ENCODE assay signal across 8 cellular contexts in the genomic region with DNA sequence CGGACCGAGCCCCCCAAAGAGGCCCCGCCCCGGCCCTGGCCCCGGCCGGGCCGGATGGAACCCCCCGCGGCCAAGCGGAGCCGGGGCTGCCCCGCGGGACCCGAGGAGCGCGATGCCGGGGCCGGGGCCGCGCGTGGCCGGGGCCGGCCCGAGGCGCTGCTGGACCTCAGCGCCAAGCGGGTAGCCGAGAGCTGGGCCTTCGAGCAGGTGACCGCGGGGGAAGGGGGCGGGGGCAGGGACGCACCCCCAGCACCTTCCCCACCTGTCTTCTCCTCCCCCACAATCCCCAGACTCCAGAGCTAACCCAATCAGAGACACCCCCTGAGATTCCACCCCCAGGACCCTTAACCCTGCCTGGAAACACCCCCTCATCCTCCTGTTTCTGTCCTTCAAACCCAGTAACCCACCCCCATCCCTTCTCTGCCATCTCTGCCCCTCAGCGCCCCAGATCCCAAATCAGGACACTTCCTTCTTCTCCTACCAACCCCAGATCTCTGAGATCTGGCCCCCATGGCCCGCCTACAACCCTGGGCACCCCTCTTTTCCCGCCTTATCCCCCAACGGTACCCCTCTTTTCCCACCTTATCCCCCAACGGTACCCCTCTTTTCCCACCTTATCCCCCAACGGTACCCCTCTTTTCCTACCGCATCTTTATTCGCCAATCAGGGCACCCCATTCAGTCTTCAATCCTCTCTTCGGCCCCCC. TPM values are rescaled to one million over a fixed set of nuclear protein-coding genes. Genes with fewer than 3 reads are reported as not detected.
DNase-seq lines count a peak whose midpoint lies in the region; ATAC-seq, FAIRE-seq and TF ChIP-seq lines count a peak whose summit lies in the region.

No MANE protein-coding gene starts in this region.

- H3K4me2 ChIP-seq in KMS-11, result peak overlapping the region; percentile 66; the same call in 1 of the 2 replicates

- no peaks in the 10 kb centered on the region for H3K9me3 Mint-ChIP-seq in type B pancreatic cell

- peaks cover 21% of the 10 kb centered on the region for H3K4me1 Mint-ChIP-seq in type B pancreatic cell (ENCODE audit: unreplicated experiment)

- no peaks in the 10 kb centered on the region for H3K36me3 Mint-ChIP-seq in type B pancreatic cell

- intact Hi-C loops in lower leg skin (cut with DNase I; ENCODE audit: low total_unique reads), result no loop called here

- no peak for FAIRE-seq in bronchial epithelial cell (lab: Jason Lieb, UNC)

- no peak for TF ChIP-seq POLR2A in lower leg skin (IDR thresholded peaks at IDR 0.05)

- H3K36me3 ChIP-seq in KMS-11 (ENCODE audit: insufficient read depth), result no peaks in the 10 kb centered on the region
- peaks cover 4% of the 10 kb centered on the region for H3K36me3 ChIP-seq in bronchial epithelial cell (ENCODE audit: control insufficient read depth, insufficient read depth, low read length)

- ATAC-seq in GM21526 (IDR thresholded peaks at IDR 0.05; ENCODE audit: low FRiP score, unreplicated experiment), result peak; percentile 34

- H3K4me3 ChIP-seq in KMS-11 (IDR thresholded peaks at IDR 0.05; ENCODE audit: insufficient read depth, low read depth, low read length) (no peak overlapping the region), bronchial epithelial cell (ENCODE audit: low read depth, low read length) (peak overlapping the region; percentile 61), lower leg skin (ENCODE audit: low read depth, poor library complexity, severe bottlenecking) (peak overlapping the region; percentile 56)

- peaks cover 9% of the 10 kb centered on the region for H3K4me1 ChIP-seq in KMS-11 (ENCODE audit: low read depth, poor library complexity, severe bottlenecking)

- H3K27ac Mint-ChIP-seq in type B pancreatic cell, result peak overlapping the region; percentile 100

- no peak for TF ChIP-seq CTCF in KMS-11 (conservative IDR thresholded peaks at IDR 0.05; ENCODE audit: low read depth, low read length)
- no peak for TF ChIP-seq CTCF in bronchial epithelial cell (IDR thresholded peaks at IDR 0.05; ENCODE audit: insufficient read depth, low read length, severe bottlenecking)
- TF ChIP-seq CTCF in lower leg skin (IDR thresholded peaks at IDR 0.05), result no peak
- no peak for TF ChIP-seq CTCF in type B pancreatic cell (conservative IDR thresholded peaks at IDR 0.05)

- no peaks in the 10 kb centered on the region for H3K79me2 ChIP-seq in KMS-11 (ENCODE audit: insufficient read depth, low read depth)

- H3K27me3 ChIP-seq in KMS-11 (ENCODE audit: insufficient read depth, low read depth), result no peaks in the 10 kb centered on the region; the same call in 1 of the 2 replicates
- H3K27me3 ChIP-seq in bronchial epithelial cell (ENCODE audit: control insufficient read depth, insufficient read depth, low read length), result no peaks in the 10 kb centered on the region

- DNase-seq in GM03348 (ENCODE audit: low spot score) (peak; percentile 48), bronchial epithelial cell (ENCODE audit: low read depth) (no peak), lower leg skin (ENCODE audit: low spot score in 2 of 2) (no peak), type B pancreatic cell (ENCODE audit: extremely low spot score, unreplicated experiment) (no peak), NCI-H1436 (lab: John Stamatoyannopoulos, UW) (no peak), pons (ENCODE audit: low spot score) (no peak)

- peak overlapping the region; percentile 39; the same call in 1 of the 2 replicates for H3K9ac ChIP-seq in KMS-11

- 3 to 4% methylated on average over 30 to 42 of the region's 42 CpGs for WGBS in lower leg skin, 2 donors

- H3K27ac ChIP-seq in KMS-11, result no peak overlapping the region

- no peaks in the 10 kb centered on the region for H4K20me1 ChIP-seq in KMS-11 (ENCODE audit: insufficient read depth)

- no peaks in the 10 kb centered on the region for H3K27me3 Mint-ChIP-seq in type B pancreatic cell

- peak overlapping the region; percentile 98 for H3K4me3 Mint-ChIP-seq in type B pancreatic cell

- peak overlapping the region; percentile 67 for H2AFZ ChIP-seq in KMS-11 (ENCODE audit: low read depth)

RNA-seq across cellular contexts. Expression of gene ZSWIM4, which starts 0.5 kb away (rescaled TPM):
- 3.2 and 5.1 TPM in 2 replicates for total RNA-seq in bronchial epithelial cell
- 10 to 100 TPM; 22.3 to 29.9 (median 23.3) TPM for total RNA-seq in lower leg skin
- total RNA-seq in type B pancreatic cell (ENCODE audit: low replicate concordance), result 15.0 and 15.7 TPM in 2 replicates

RNA-seq across cellular contexts. Expression of gene C19orf53, which starts 21.5 kb away (rescaled TPM):
- total RNA-seq in bronchial epithelial cell (45.8 and 55.5 TPM in 2 replicates), lower leg skin (100 to 1,000 TPM; 113 to 200 (median 145) TPM), type B pancreatic cell (ENCODE audit: low replicate concordance) (89.8 and 101 TPM in 2 replicates)

RNA-seq across cellular contexts. Expression of gene MRI1, which starts 31.4 kb away (rescaled TPM):
- total RNA-seq in bronchial epithelial cell, result 16.6 and 27.9 TPM in 2 replicates
- 100 to 1,000 TPM in 2 of 4 donors, 10 to 100 TPM in 2; 72.8 to 133 (median 92.1) TPM for total RNA-seq in lower leg skin
- total RNA-seq in type B pancreatic cell (ENCODE audit: low replicate concordance), result 24.0 and 27.7 TPM in 2 replicates
